ENCODE assay signal across 1 cellular context in genomic region chr6:16278750-16279149, GRCh38.
TF ChIP-seq lines count a peak whose summit lies in the region.

No MANE protein-coding gene starts in this region.

TF ChIP-seq in HCT116, 20 proteins besides CTCF, POLR2A, EP300 and RAD21 (continued from another document):
- TF ChIP-seq SIN3A (IDR thresholded peaks at IDR 0.05; ENCODE audit: low read depth) (no peak), SP1 (IDR thresholded peaks at IDR 0.05; ENCODE audit: low read depth) (no peak), CEBPB (IDR thresholded peaks at IDR 0.05; ENCODE audit: low read depth) (no peak)
